In genomic region chr5:62310426-62311105, GRCh38 we compare ENCODE assay signal across 2 cellular contexts.
TF ChIP-seq lines count a peak whose summit lies in the region.

No MANE protein-coding gene starts in this region.

TF ChIP-seq in SK-N-SH, 30 proteins besides CTCF, POLR2A, EP300 and RAD21 (continued from another document):
- no peak for TF ChIP-seq MAX (IDR thresholded peaks at IDR 0.05; ENCODE audit: low read depth)
- TF ChIP-seq SMC3 (IDR thresholded peaks at IDR 0.05; ENCODE audit: low read depth, low read length): no peak
- TF ChIP-seq, protein P1, sequence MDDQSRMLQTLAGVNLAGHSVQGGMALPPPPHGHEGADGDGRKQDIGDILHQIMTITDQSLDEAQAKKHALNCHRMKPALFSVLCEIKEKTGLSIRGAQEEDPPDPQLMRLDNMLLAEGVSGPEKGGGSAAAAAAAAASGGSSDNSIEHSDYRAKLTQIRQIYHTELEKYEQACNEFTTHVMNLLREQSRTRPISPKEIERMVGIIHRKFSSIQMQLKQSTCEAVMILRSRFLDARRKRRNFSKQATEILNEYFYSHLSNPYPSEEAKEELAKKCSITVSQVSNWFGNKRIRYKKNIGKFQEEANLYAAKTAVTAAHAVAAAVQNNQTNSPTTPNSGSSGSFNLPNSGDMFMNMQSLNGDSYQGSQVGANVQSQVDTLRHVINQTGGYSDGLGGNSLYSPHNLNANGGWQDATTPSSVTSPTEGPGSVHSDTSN (IDR thresholded peaks at IDR 0.05): no peak
- TF ChIP-seq TCF12 (IDR thresholded peaks at IDR 0.05): no peak
- TF ChIP-seq CHD2 (IDR thresholded peaks at IDR 0.05; ENCODE audit: low read length, partially characterized antibody): no peak
- no peak for TF ChIP-seq MXI1 (IDR thresholded peaks at IDR 0.05; ENCODE audit: low read depth, low read length)
- no peak for TF ChIP-seq NFIC (IDR thresholded peaks at IDR 0.05; ENCODE audit: borderline replicate concordance)
- TF ChIP-seq MEF2A (IDR thresholded peaks at IDR 0.05; ENCODE audit: borderline replicate concordance, low read depth): no peak
- no peak for TF ChIP-seq RXRA (IDR thresholded peaks at IDR 0.05; ENCODE audit: borderline replicate concordance, low read depth)
- TF ChIP-seq, protein P2, sequence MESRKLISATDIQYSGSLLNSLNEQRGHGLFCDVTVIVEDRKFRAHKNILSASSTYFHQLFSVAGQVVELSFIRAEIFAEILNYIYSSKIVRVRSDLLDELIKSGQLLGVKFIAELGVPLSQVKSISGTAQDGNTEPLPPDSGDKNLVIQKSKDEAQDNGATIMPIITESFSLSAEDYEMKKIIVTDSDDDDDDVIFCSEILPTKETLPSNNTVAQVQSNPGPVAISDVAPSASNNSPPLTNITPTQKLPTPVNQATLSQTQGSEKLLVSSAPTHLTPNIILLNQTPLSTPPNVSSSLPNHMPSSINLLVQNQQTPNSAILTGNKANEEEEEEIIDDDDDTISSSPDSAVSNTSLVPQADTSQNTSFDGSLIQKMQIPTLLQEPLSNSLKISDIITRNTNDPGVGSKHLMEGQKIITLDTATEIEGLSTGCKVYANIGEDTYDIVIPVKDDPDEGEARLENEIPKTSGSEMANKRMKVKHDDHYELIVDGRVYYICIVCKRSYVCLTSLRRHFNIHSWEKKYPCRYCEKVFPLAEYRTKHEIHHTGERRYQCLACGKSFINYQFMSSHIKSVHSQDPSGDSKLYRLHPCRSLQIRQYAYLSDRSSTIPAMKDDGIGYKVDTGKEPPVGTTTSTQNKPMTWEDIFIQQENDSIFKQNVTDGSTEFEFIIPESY (IDR thresholded peaks at IDR 0.05; ENCODE audit: borderline replicate concordance, low read depth): no peak
- no peak for TF ChIP-seq IRF3 (IDR thresholded peaks at IDR 0.05; ENCODE audit: low read depth, low read length)
- no peak for TF ChIP-seq SIN3A (IDR thresholded peaks at IDR 0.05; ENCODE audit: borderline replicate concordance, low read depth, low read length)
- TF ChIP-seq, protein P3, sequence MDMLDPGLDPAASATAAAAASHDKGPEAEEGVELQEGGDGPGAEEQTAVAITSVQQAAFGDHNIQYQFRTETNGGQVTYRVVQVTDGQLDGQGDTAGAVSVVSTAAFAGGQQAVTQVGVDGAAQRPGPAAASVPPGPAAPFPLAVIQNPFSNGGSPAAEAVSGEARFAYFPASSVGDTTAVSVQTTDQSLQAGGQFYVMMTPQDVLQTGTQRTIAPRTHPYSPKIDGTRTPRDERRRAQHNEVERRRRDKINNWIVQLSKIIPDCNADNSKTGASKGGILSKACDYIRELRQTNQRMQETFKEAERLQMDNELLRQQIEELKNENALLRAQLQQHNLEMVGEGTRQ (IDR thresholded peaks at IDR 0.05; ENCODE audit: borderline replicate concordance, low read depth, low read length): no peak
- TF ChIP-seq RFX5 (IDR thresholded peaks at IDR 0.05; ENCODE audit: low read length): no peak
- no peak for TF ChIP-seq ELF1 (IDR thresholded peaks at IDR 0.05)
- TF ChIP-seq TEAD4 (IDR thresholded peaks at IDR 0.05; ENCODE audit: borderline replicate concordance, insufficient read depth): no peak
- TF ChIP-seq, protein P4, sequence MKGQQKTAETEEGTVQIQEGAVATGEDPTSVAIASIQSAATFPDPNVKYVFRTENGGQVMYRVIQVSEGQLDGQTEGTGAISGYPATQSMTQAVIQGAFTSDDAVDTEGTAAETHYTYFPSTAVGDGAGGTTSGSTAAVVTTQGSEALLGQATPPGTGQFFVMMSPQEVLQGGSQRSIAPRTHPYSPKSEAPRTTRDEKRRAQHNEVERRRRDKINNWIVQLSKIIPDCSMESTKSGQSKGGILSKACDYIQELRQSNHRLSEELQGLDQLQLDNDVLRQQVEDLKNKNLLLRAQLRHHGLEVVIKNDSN (IDR thresholded peaks at IDR 0.05; ENCODE audit: borderline replicate concordance, low read depth): no peak

TF ChIP-seq in K562, 482 proteins besides CTCF, POLR2A, EP300 and RAD21 (continued from another document and continues in another):
- no peak for TF ChIP-seq NCOA6 (IDR thresholded peaks at IDR 0.05)
- TF ChIP-seq CBFA2T2 (conservative IDR thresholded peaks at IDR 0.05): peak; percentile 84
- TF ChIP-seq TRIM24 (IDR thresholded peaks at IDR 0.05): 0 out of 4 replicates have a peak, but pooled peaks of 1 of the 2 experiments have one; percentile 58
- peak; percentile 56 for TF ChIP-seq BRD9 (IDR thresholded peaks at IDR 0.05; ENCODE audit: low read depth, partially characterized antibody)
- TF ChIP-seq FOXP1 (CRISPR knock-in tag; IDR thresholded peaks at IDR 0.05): no peak
- TF ChIP-seq HLTF (IDR thresholded peaks at IDR 0.05): no peak
- TF ChIP-seq, protein P5, sequence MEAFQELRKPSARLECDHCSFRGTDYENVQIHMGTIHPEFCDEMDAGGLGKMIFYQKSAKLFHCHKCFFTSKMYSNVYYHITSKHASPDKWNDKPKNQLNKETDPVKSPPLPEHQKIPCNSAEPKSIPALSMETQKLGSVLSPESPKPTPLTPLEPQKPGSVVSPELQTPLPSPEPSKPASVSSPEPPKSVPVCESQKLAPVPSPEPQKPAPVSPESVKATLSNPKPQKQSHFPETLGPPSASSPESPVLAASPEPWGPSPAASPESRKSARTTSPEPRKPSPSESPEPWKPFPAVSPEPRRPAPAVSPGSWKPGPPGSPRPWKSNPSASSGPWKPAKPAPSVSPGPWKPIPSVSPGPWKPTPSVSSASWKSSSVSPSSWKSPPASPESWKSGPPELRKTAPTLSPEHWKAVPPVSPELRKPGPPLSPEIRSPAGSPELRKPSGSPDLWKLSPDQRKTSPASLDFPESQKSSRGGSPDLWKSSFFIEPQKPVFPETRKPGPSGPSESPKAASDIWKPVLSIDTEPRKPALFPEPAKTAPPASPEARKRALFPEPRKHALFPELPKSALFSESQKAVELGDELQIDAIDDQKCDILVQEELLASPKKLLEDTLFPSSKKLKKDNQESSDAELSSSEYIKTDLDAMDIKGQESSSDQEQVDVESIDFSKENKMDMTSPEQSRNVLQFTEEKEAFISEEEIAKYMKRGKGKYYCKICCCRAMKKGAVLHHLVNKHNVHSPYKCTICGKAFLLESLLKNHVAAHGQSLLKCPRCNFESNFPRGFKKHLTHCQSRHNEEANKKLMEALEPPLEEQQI (IDR thresholded peaks at IDR 0.05): no peak
- TF ChIP-seq ZSCAN32 (CRISPR knock-in tag; IDR thresholded peaks at IDR 0.05): no peak
- TF ChIP-seq, protein P6, sequence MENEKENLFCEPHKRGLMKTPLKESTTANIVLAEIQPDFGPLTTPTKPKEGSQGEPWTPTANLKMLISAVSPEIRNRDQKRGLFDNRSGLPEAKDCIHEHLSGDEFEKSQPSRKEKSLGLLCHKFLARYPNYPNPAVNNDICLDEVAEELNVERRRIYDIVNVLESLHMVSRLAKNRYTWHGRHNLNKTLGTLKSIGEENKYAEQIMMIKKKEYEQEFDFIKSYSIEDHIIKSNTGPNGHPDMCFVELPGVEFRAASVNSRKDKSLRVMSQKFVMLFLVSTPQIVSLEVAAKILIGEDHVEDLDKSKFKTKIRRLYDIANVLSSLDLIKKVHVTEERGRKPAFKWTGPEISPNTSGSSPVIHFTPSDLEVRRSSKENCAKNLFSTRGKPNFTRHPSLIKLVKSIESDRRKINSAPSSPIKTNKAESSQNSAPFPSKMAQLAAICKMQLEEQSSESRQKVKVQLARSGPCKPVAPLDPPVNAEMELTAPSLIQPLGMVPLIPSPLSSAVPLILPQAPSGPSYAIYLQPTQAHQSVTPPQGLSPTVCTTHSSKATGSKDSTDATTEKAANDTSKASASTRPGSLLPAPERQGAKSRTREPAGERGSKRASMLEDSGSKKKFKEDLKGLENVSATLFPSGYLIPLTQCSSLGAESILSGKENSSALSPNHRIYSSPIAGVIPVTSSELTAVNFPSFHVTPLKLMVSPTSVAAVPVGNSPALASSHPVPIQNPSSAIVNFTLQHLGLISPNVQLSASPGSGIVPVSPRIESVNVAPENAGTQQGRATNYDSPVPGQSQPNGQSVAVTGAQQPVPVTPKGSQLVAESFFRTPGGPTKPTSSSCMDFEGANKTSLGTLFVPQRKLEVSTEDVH (IDR thresholded peaks at IDR 0.05; ENCODE audit: low read depth, partially characterized antibody): no peak
- no peak for TF ChIP-seq CHD4 (IDR thresholded peaks at IDR 0.05; ENCODE audit: insufficient read depth, insufficient replicate concordance, low read depth, low read length, poor library complexity, severe bottlenecking)
- TF ChIP-seq SMC3 (conservative IDR thresholded peaks at IDR 0.05; ENCODE audit: insufficient read depth, low read depth, low read length): no peak
- no peak for TF ChIP-seq SAFB (IDR thresholded peaks at IDR 0.05; ENCODE audit: borderline replicate concordance, low read depth, low read length)
- peak; percentile 69; the same call in 1 of the 2 replicates for TF ChIP-seq PML (IDR thresholded peaks at IDR 0.05; ENCODE audit: low read length)
- TF ChIP-seq KDM2B (CRISPR knock-in tag; IDR thresholded peaks at IDR 0.05): no peak
- no peak for TF ChIP-seq RBFOX2 (IDR thresholded peaks at IDR 0.05; ENCODE audit: low read depth, low read length)
- TF ChIP-seq ATF3 (IDR thresholded peaks at IDR 0.05): no peak
- no peak for TF ChIP-seq ATF3 (CRISPR knock-in tag; conservative IDR thresholded peaks at IDR 0.05)
- TF ChIP-seq MNT (conservative IDR thresholded peaks at IDR 0.05): 0 out of 4 replicates have a peak, but pooled peaks of 1 of the 2 experiments have one; percentile 23
- peak; percentile 90 for TF ChIP-seq ARID1B (IDR thresholded peaks at IDR 0.05)
- no peak for TF ChIP-seq ZNF79 (CRISPR knock-in tag; IDR thresholded peaks at IDR 0.05; ENCODE audit: low read depth)
- TF ChIP-seq NR4A1 (CRISPR knock-in tag; IDR thresholded peaks at IDR 0.05): no peak
- TF ChIP-seq NR4A1 (tag; IDR thresholded peaks at IDR 0.05): no peak
- TF ChIP-seq ZFPM2 (CRISPR knock-in tag; IDR thresholded peaks at IDR 0.05): no peak
- TF ChIP-seq HMG20B (CRISPR knock-in tag; IDR thresholded peaks at IDR 0.05): no peak
- TF ChIP-seq CBX3 (IDR thresholded peaks at IDR 0.05; ENCODE audit: borderline replicate concordance in 1 of 2, low read length in 2 of 2): no peak
- TF ChIP-seq ELF2 (CRISPR knock-in tag; IDR thresholded peaks at IDR 0.05): no peak
- no peak for TF ChIP-seq ZKSCAN3 (CRISPR knock-in tag; IDR thresholded peaks at IDR 0.05)
- TF ChIP-seq SIN3B (IDR thresholded peaks at IDR 0.05; ENCODE audit: low read depth): no peak
- no peak for TF ChIP-seq NRF1 (conservative IDR thresholded peaks at IDR 0.05 in 1 of 2, IDR thresholded peaks at IDR 0.05 in 1 of 2)
- TF ChIP-seq MEF2D (tag; conservative IDR thresholded peaks at IDR 0.05; ENCODE audit: low read depth): no peak
- TF ChIP-seq NR1H2 (CRISPR knock-in tag; IDR thresholded peaks at IDR 0.05): no peak
- TF ChIP-seq CBFB (CRISPR knock-in tag; IDR thresholded peaks at IDR 0.05): no peak
- TF ChIP-seq STAT5A (IDR thresholded peaks at IDR 0.05; ENCODE audit: borderline replicate concordance, low read length): peak; percentile 63; the same call in 1 of the 2 replicates
- no peak for TF ChIP-seq DMBX1 (CRISPR knock-in tag; IDR thresholded peaks at IDR 0.05; ENCODE audit: borderline replicate concordance)
- peak; percentile 20; the same call in 1 of the 2 replicates for TF ChIP-seq ZEB2 (IDR thresholded peaks at IDR 0.05)
- TF ChIP-seq NFE2 (IDR thresholded peaks at IDR 0.05; ENCODE audit: low read depth): no peak
- no peak for TF ChIP-seq IRF2 (CRISPR knock-in tag; IDR thresholded peaks at IDR 0.05)
- no peak for TF ChIP-seq PPARD (CRISPR knock-in tag; IDR thresholded peaks at IDR 0.05)
- TF ChIP-seq TBL1XR1 (IDR thresholded peaks at IDR 0.05; ENCODE audit: low read length in 2 of 2): peak in 1 of 2 experiments; percentile 69; a peak in 1 of 4 replicates
- TF ChIP-seq CSDE1 (IDR thresholded peaks at IDR 0.05): no peak
- peak; percentile 69 for TF ChIP-seq MEIS2 (IDR thresholded peaks at IDR 0.05; ENCODE audit: partially characterized antibody)
- 0 out of 2 replicates have a peak, but pooled peaks have one; percentile 47 for TF ChIP-seq BCOR (IDR thresholded peaks at IDR 0.05)
- TF ChIP-seq TCF3 (CRISPR knock-in tag; IDR thresholded peaks at IDR 0.05): peak; percentile 85
- TF ChIP-seq SRF (CRISPR knock-in tag; IDR thresholded peaks at IDR 0.05): no peak
- peak; percentile 75 for TF ChIP-seq SMARCE1 (IDR thresholded peaks at IDR 0.05)
- peak in 1 of 2 experiments; percentile 65; a peak in 1 of 4 replicates for TF ChIP-seq HDAC1 (IDR thresholded peaks at IDR 0.05)
- TF ChIP-seq RNF2 (IDR thresholded peaks at IDR 0.05): no peak
